8 cellular contexts compared by ENCODE assay signal in genomic region chr12:49366652-49367380, GRCh38. TPM values are rescaled to one million over a fixed set of nuclear protein-coding genes. Genes with fewer than 3 reads are reported as not detected.
DNase-seq lines count a peak whose midpoint lies in the region; ATAC-seq and TF ChIP-seq lines count a peak whose summit lies in the region.

No MANE protein-coding gene starts in this region.

- peak overlapping the region; percentile 89 for H3K4me3 Mint-ChIP-seq in activated naive CD4-positive, alpha-beta T cell treated with anti-CD3 and anti-CD28 coated beads, Interleukin-2, amount 50 U/mL, for 24 hours
- H3K4me3 Mint-ChIP-seq in glutamatergic neuron (ENCODE audit: unreplicated experiment) (peak overlapping the region; percentile 99), osteocyte (ENCODE audit: unreplicated experiment) (peak overlapping the region; percentile 90)

- no peaks in the 10 kb centered on the region for H3K9me3 Mint-ChIP-seq in activated naive CD4-positive, alpha-beta T cell treated with anti-CD3 and anti-CD28 coated beads, Interleukin-2, amount 50 U/mL, for 24 hours
- H3K9me3 Mint-ChIP-seq in glutamatergic neuron (ENCODE audit: unreplicated experiment): peaks cover 11% of the 10 kb centered on the region
- no peaks in the 10 kb centered on the region for H3K9me3 Mint-ChIP-seq in osteocyte (ENCODE audit: unreplicated experiment)

- H3K27ac ChIP-seq in SK-N-MC: peak overlapping the region; percentile 96
- peak overlapping the region; percentile 90 to 91 for H3K27ac ChIP-seq in thoracic aorta

- no peaks in the 10 kb centered on the region for H3K27me3 ChIP-seq in thoracic aorta (replicated peaks; ENCODE audit: insufficient read depth)

- peak; percentile 84 for ATAC-seq in thoracic aorta (ENCODE audit: insufficient number of reproducible peaks, low FRiP score, low read depth)

- H3K4me1 ChIP-seq in thoracic aorta (ENCODE audit: control insufficient read depth in 1 of 2, low read depth in 2 of 2): peaks cover 20 to 27% of the 10 kb centered on the region in 2 donors

- peak overlapping the region; percentile 99 for H3K9ac ChIP-seq in SK-N-MC (ENCODE audit: insufficient read length)

- H3K4me1 Mint-ChIP-seq in activated naive CD4-positive, alpha-beta T cell treated with anti-CD3 and anti-CD28 coated beads, Interleukin-2, amount 50 U/mL, for 24 hours: peaks cover 25% of the 10 kb centered on the region
- H3K4me1 Mint-ChIP-seq in glutamatergic neuron (ENCODE audit: low read depth, unreplicated experiment): peaks cover 12% of the 10 kb centered on the region
- peaks cover 38% of the 10 kb centered on the region for H3K4me1 Mint-ChIP-seq in osteocyte (ENCODE audit: unreplicated experiment)

- DNase-seq in GM03348 (ENCODE audit: low spot score) (peak; percentile 97), HFF-Myc (ENCODE audit: extremely low read depth, low read depth) (peak; percentile 68), NB4 (ENCODE audit: low read depth) (peak; percentile 98), SK-N-MC (ENCODE audit: low read depth, low spot score) (no peak), glutamatergic neuron (peak; percentile 95), osteocyte (ENCODE audit: extremely low spot score, unreplicated experiment) (peak; percentile 99), thoracic aorta (ENCODE audit: low spot score) (no peak)

- H3K4me3 ChIP-seq in HFF-Myc (replicated peaks; ENCODE audit: low read depth, low read length): peak overlapping the region; percentile 70
- peak overlapping the region; percentile 72 for H3K4me3 ChIP-seq in NB4 (ENCODE audit: low read depth, low read length)
- H3K4me3 ChIP-seq in SK-N-MC: peak overlapping the region; percentile 96
- H3K4me3 ChIP-seq in thoracic aorta: peak overlapping the region; percentile 90

- H3K36me3 ChIP-seq in SK-N-MC (ENCODE audit: insufficient read depth, low read length): peaks cover 13% of the 10 kb centered on the region; the same call in 1 of the 2 replicates
- H3K36me3 ChIP-seq in thoracic aorta: no peaks in the 10 kb centered on the region

- H3K9me3 ChIP-seq in SK-N-MC (ENCODE audit: low read depth, low read length) (no peaks in the 10 kb centered on the region), thoracic aorta (no peaks in the 10 kb centered on the region)

- no peaks in the 10 kb centered on the region for H3K27me3 Mint-ChIP-seq in activated naive CD4-positive, alpha-beta T cell treated with anti-CD3 and anti-CD28 coated beads, Interleukin-2, amount 50 U/mL, for 24 hours
- H3K27me3 Mint-ChIP-seq in glutamatergic neuron (ENCODE audit: unreplicated experiment): peaks cover 13% of the 10 kb centered on the region
- no peaks in the 10 kb centered on the region for H3K27me3 Mint-ChIP-seq in osteocyte (ENCODE audit: unreplicated experiment)

- peak; percentile 85 for TF ChIP-seq POLR2A in NB4 (IDR thresholded peaks at IDR 0.05; ENCODE audit: extremely low read depth, insufficient read length)

- H3K36me3 Mint-ChIP-seq in activated naive CD4-positive, alpha-beta T cell treated with anti-CD3 and anti-CD28 coated beads, Interleukin-2, amount 50 U/mL, for 24 hours: no peaks in the 10 kb centered on the region
- no peaks in the 10 kb centered on the region for H3K36me3 Mint-ChIP-seq in glutamatergic neuron (ENCODE audit: unreplicated experiment)
- H3K36me3 Mint-ChIP-seq in osteocyte (ENCODE audit: unreplicated experiment): peaks cover 4% of the 10 kb centered on the region

- H3K27ac Mint-ChIP-seq in activated naive CD4-positive, alpha-beta T cell treated with anti-CD3 and anti-CD28 coated beads, Interleukin-2, amount 50 U/mL, for 24 hours: peak overlapping the region; percentile 96
- peak overlapping the region; percentile 96 for H3K27ac Mint-ChIP-seq in glutamatergic neuron (ENCODE audit: unreplicated experiment)
- H3K27ac Mint-ChIP-seq in osteocyte (ENCODE audit: unreplicated experiment): peak overlapping the region; percentile 92

- TF ChIP-seq CTCF in HFF-Myc (IDR thresholded peaks at IDR 0.05; ENCODE audit: low read depth, low read length, missing control alignments) (peak; percentile 12), NB4 (IDR thresholded peaks at IDR 0.05; ENCODE audit: low read depth, low read length) (peak; percentile 17), glutamatergic neuron (IDR thresholded peaks at IDR 0.05; ENCODE audit: partially characterized antibody, unreplicated experiment) (no peak), osteocyte (IDR thresholded peaks at IDR 0.05) (peak; percentile 44), thoracic aorta (IDR thresholded peaks at IDR 0.05) (peak; percentile 45)

RNA-seq across cellular contexts. Expression of gene SPATS2, which starts 0.4 kb away (rescaled TPM):
- total RNA-seq in glutamatergic neuron (ENCODE audit: unreplicated experiment): 43.9 TPM
- 25.2 and 25.6 TPM in 2 replicates for total RNA-seq in osteocyte
- total RNA-seq in thoracic aorta: 10 to 100 TPM; 11.5 to 31.4 TPM

RNA-seq across cellular contexts. Expression of gene DNAJC22, which starts 20.1 kb away (rescaled TPM):
- total RNA-seq in glutamatergic neuron (ENCODE audit: unreplicated experiment): 4.5 TPM
- total RNA-seq in osteocyte: 0.55 and 0.99 TPM in 2 replicates
- total RNA-seq in thoracic aorta: 1 to 10 TPM in 1 of 2 donors, under 1 TPM in 1; 0.68 to 1.5 TPM

RNA-seq across cellular contexts. Expression of gene C1QL4, which starts 29.8 kb away (rescaled TPM):
- total RNA-seq in glutamatergic neuron (ENCODE audit: unreplicated experiment) (4.8 TPM), osteocyte (0.16 TPM in 1 of 2 replicates, not detected in the other), thoracic aorta (not detected)

RNA-seq across cellular contexts. Expression of gene TROAP, which starts 43.8 kb away (rescaled TPM):
- 11.7 TPM for total RNA-seq in glutamatergic neuron (ENCODE audit: unreplicated experiment)
- total RNA-seq in osteocyte: 8.0 and 9.6 TPM in 2 replicates
- total RNA-seq in thoracic aorta: under 1 TPM; 0.27 to 0.99 TPM

Comparison
In these comparisons a context has a peak if more than half of its experiments do, and no peak if none do; other contexts are left out.
1. DNase-seq: peak in GM03348 (single experiment), HFF-Myc (single experiment), NB4 (single experiment), glutamatergic neuron (single experiment) and osteocyte (single experiment); none in SK-N-MC (single experiment) and thoracic aorta (single experiment).
2. Peak in every context shown above with its lines, with median percentiles within 50 percentile points of each other: H3K4me3 ChIP-seq, H3K27ac Mint-ChIP-seq and H3K4me3 Mint-ChIP-seq.